Comparison of ENCODE assay signal across 8 cellular contexts in the genomic region with DNA sequence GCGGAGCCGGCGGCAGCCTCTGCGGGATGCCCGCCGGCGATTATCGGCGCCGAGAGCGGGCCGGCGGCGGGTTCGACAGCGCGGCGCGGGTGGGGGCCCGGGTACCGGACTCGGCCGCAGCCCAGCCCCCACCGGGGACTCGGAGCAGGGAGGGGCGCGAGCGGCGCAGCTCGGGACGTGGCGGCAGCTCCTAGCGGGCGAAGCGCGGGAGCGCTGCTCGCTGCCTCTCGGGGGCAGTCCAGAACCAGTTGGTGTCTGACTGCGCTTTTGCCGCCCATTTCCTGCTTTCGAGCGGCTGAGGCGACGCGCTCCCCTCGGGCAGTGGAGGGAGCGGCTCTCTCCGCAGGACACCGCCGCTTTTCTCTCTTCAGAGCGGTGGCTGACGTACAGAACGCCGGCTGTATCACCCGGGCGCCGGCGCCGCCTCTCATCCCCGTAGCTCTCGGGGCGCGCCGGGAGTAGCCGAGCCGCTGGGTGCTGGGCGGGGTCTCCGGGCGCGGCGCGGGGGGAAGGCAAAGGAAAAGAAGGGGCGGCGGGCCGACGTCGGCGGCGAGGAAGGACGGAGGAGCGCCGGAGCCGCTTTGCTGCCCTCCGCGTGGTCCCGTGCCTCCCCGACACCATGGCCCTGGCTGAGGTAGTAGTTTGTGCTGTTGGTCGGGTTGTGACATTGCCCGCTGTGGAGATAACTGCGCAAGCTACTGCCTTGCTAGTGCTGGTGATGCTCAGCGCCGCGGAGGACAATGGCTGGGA.
A peak's percentile ranks its signal among the peaks of the same experiment; 100 is the strongest.
DNase-seq lines count a peak whose midpoint lies in the region; ATAC-seq and TF ChIP-seq lines count a peak whose summit lies in the region.

No MANE protein-coding gene starts in this region.

- POLR2A ChIA-PET in Caco-2 (lab: Charles Lee): interaction anchor here (0.6 to 1.0 kb wide), 4 partner anchors 22 to 466 kb away, joined by 3 read pairs; no protein-coding TSS in a partner anchor

- no peaks in the 10 kb centered on the region for H3K36me3 ChIP-seq in Caco-2 (ENCODE audit: control insufficient read depth, insufficient read depth, low read length)

- no peaks in the 10 kb centered on the region for H3K27me3 ChIP-seq in Caco-2 (replicated peaks; ENCODE audit: control insufficient read depth, insufficient read depth, low read length)
- H3K27me3 ChIP-seq in HL-60 (ENCODE audit: insufficient read depth, poor library complexity, severe bottlenecking): no peaks in the 10 kb centered on the region

- BruUV-seq in Caco-2 (replicated peaks; lab: Mats Ljungman, UMichigan): no TSS peak

- H3K4me1 ChIP-seq in Caco-2: peaks cover 23% of the 10 kb centered on the region

- H3K9me3 ChIP-seq in Caco-2: no peaks in the 10 kb centered on the region

- ATAC-seq in GM19463 (IDR thresholded peaks at IDR 0.05; ENCODE audit: unreplicated experiment): peak; percentile 62

- peaks cover 15% of the 10 kb centered on the region for H3K36me3 Mint-ChIP-seq in Caco-2 (ENCODE audit: insufficient read depth, unreplicated experiment)

- CTCF ChIA-PET in Caco-2 (lab: Charles Lee): interaction anchor here (0.6 to 1.3 kb wide), 11 partner anchors 22 to 490 kb away, joined by 3 to 7 read pairs (median 4); no protein-coding TSS in a partner anchor

- peak overlapping the region; percentile 95 for H3K4me3 Mint-ChIP-seq in Caco-2 (ENCODE audit: unreplicated experiment)

- TF ChIP-seq CTCF in Caco-2 (IDR thresholded peaks at IDR 0.05; ENCODE audit: insufficient read depth in 1 of 2, low read depth in 1 of 2, low read length in 1 of 2, severe bottlenecking in 1 of 2, unreplicated experiment in 1 of 2) (peak in 1 of 2 experiments; percentile 58), HL-60 (IDR thresholded peaks at IDR 0.05; ENCODE audit: insufficient read depth, low read length) (peak; percentile 18), epithelial cell of esophagus (IDR thresholded peaks at IDR 0.05; ENCODE audit: insufficient read depth, low read depth, low read length, missing control alignments) (peak; percentile 49)

- H3K9me3 Mint-ChIP-seq in Caco-2 (ENCODE audit: unreplicated experiment): no peaks in the 10 kb centered on the region

- H3K27ac Mint-ChIP-seq in Caco-2 (ENCODE audit: unreplicated experiment): peak overlapping the region; percentile 100

- intact Hi-C loops in Caco-2 (cut with micrococcal nuclease; ENCODE audit: unreplicated experiment): loop anchor here (2.0 to 10.0 kb wide), 5 partner anchors 130 to 492 kb away; no protein-coding TSS in a partner anchor

- peaks cover 9% of the 10 kb centered on the region for H3K4me1 Mint-ChIP-seq in Caco-2 (ENCODE audit: low read depth, unreplicated experiment)

- H3K27ac ChIP-seq in HL-60 (replicated peaks): peak overlapping the region; percentile 100

- DNase-seq in Caco-2 (peak; percentile 85 to 91), HL-60 (ENCODE audit: low read depth in 1 of 2, low spot score in 1 of 2) (peak; percentile 55 to 87), NOMO-1 treated with dmso at 0.1 percent for 144 hours (lab: John Stamatoyannopoulos, UW; ENCODE audit: unreplicated experiment) (peak; percentile 80), activated T-cell treated with anti-CD3 and anti-CD28 coated beads for 1 hour (ENCODE audit: low read depth) (peak; percentile 63), epithelial cell of esophagus (ENCODE audit: low read depth) (peak; percentile 91), mucosa of gallbladder (ENCODE audit: low spot score) (peak; percentile 88)
- DNase-seq in stimulated activated CD8-positive, alpha-beta memory T cell treated with anti-CD3 and anti-CD28 coated beads, Interleukin-4, amount 100 ng/mL, for 24 hours (ENCODE audit: low read depth): peak; percentile 68

- no peaks in the 10 kb centered on the region for H3K27me3 Mint-ChIP-seq in Caco-2 (ENCODE audit: insufficient read depth, unreplicated experiment)

- H3K4me3 ChIP-seq in Caco-2 (ENCODE audit: low read depth, low read length) (peak overlapping the region; percentile 93), HL-60 (replicated peaks; ENCODE audit: insufficient read depth, low read length) (peak overlapping the region; percentile 78), epithelial cell of esophagus (ENCODE audit: low read length) (peak overlapping the region; percentile 70)

Comparison
In these comparisons a context has a peak if more than half of its experiments do, and no peak if none do; other contexts are left out.
1. Peak in every context shown above with its lines: DNase-seq, ATAC-seq, H3K4me3 ChIP-seq and H3K27ac ChIP-seq.